22 cellular contexts compared by ENCODE assay signal in genomic region chr10:88725798-88726197, GRCh38. TPM values are rescaled to one million over a fixed set of nuclear protein-coding genes. Genes with fewer than 3 reads are reported as not detected.
DNase-seq lines count a peak whose midpoint lies in the region; ATAC-seq, FAIRE-seq and TF ChIP-seq lines count a peak whose summit lies in the region.
"Had no signal": no experiment of that assay in that cellular context is flagged by ENCODE, and none has a peak within 500 bp of the region (broad histone marks: within the 10 kb centered on the region; RNA-seq: fewer than 3 reads in every experiment).

No MANE protein-coding gene starts in this region.

- in situ Hi-C loops in brain microvascular endothelial cell (cut with HindIII; ENCODE audit: low pct_ligation_motif_present, low sequenced_read_pairs) = no loop called here

- H3K4me3 ChIP-seq in OCI-LY3 (ENCODE audit: low read length) (no peak overlapping the region), small intestine (ENCODE audit: low read depth in 1 of 2, low read length in 2 of 2) (no peak overlapping the region), brain microvascular endothelial cell (ENCODE audit: low read depth, low read length) (no peak overlapping the region)
- H3K4me3 ChIP-seq: A549, gastrocnemius medialis had no signal

- 0 to 10% (median 6%) methylated on average over 1 of the region's 1 CpG for WGBS in small intestine, 3 donors

- H3K9ac ChIP-seq in OCI-LY3 (ENCODE audit: low read length) = no peak overlapping the region

- ATAC-seq in HG03159 (IDR thresholded peaks at IDR 0.05; ENCODE audit: unreplicated experiment) (peak; percentile 56), foreskin keratinocyte (no peak)
- ATAC-seq: A549; activated CD8-positive, alpha-beta memory T cell treated with anti-CD3 and anti-CD28 coated beads, Interleukin-2, amount 10 ng/mL, durations not matched to agents 7 days and 5 days; gastrocnemius medialis; PC-3 had no signal

- H3K36me3 ChIP-seq in OCI-LY3 (replicated peaks; ENCODE audit: low read depth, low read length) (no peaks in the 10 kb centered on the region), small intestine (ENCODE audit: control insufficient read depth in 2 of 2, insufficient read depth in 2 of 2, low read length in 2 of 2) (no peaks in the 10 kb centered on the region), brain microvascular endothelial cell (replicated peaks) (no peaks in the 10 kb centered on the region)
- H3K36me3 ChIP-seq: gastrocnemius medialis had no signal

- H3K27ac ChIP-seq in OCI-LY3 (ENCODE audit: low read length) (no peak overlapping the region), small intestine (ENCODE audit: low read depth in 1 of 2, low read length in 1 of 2) (no peak overlapping the region), foreskin keratinocyte (no peak overlapping the region), brain microvascular endothelial cell (no peak overlapping the region)
- H3K27ac ChIP-seq: A549, gastrocnemius medialis had no signal

- peak; percentile 10 for DNase-seq in SIG-M5 treated with dmso at 0.1 percent for 504 hours (lab: John Stamatoyannopoulos, UW; ENCODE audit: unreplicated experiment)
- no peak for DNase-seq in SIG-M5 (lab: John Stamatoyannopoulos, UW)
- peak; percentile 22 for DNase-seq in small intestine
- no peak for DNase-seq in middle frontal gyrus (ENCODE audit: extremely low spot score, low spot score)
- DNase-seq in foreskin keratinocyte = no peak
- no peak for DNase-seq in brain microvascular endothelial cell
- DNase-seq: activated CD8-positive, alpha-beta memory T cell treated with anti-CD3 and anti-CD28 coated beads, Interleukin-2, amount 10 ng/mL, durations not matched to agents 7 days and 5 days; activated gamma-delta T cell treated with Interleukin-2 at 50 U/mL for 16 hours; CD8-positive, alpha-beta memory T cell; cortex of kidney; gastrocnemius medialis; NCI-H1105; NCI-H345; PC-3; posterior cingulate gyrus; stimulated activated naive CD4-positive, alpha-beta T cell had no signal

- H3K4me1 ChIP-seq in OCI-LY3 (ENCODE audit: low read length) (peaks cover 23% of the 10 kb centered on the region), small intestine (ENCODE audit: control insufficient read depth in 2 of 2, insufficient read depth in 1 of 2, low read depth in 1 of 2, low read length in 1 of 2) (peaks cover 0 to 2% of the 10 kb centered on the region in 2 donors), foreskin keratinocyte (no peaks in the 10 kb centered on the region)
- H3K4me1 ChIP-seq: A549, gastrocnemius medialis had no signal

- no peak overlapping the region for H2AFZ ChIP-seq in OCI-LY3 (ENCODE audit: low read depth, low read length)

- no peaks in the 10 kb centered on the region for H3K9me3 ChIP-seq in OCI-LY3 (ENCODE audit: insufficient read depth, low read length)
- H3K9me3 ChIP-seq in small intestine (ENCODE audit: control insufficient read depth, low read depth) = no peaks in the 10 kb centered on the region
- H3K9me3 ChIP-seq: A549, gastrocnemius medialis had no signal

- no peaks in the 10 kb centered on the region for H3K27me3 ChIP-seq in OCI-LY3 (ENCODE audit: low read depth, low read length)
- no peaks in the 10 kb centered on the region for H3K27me3 ChIP-seq in small intestine (ENCODE audit: control insufficient read depth in 2 of 2, insufficient read depth in 2 of 2, low read length in 2 of 2)
- H3K27me3 ChIP-seq in foreskin keratinocyte = peaks cover 9% of the 10 kb centered on the region
- no peaks in the 10 kb centered on the region for H3K27me3 ChIP-seq in brain microvascular endothelial cell (replicated peaks)
- H3K27me3 ChIP-seq: gastrocnemius medialis had no signal

- no peaks in the 10 kb centered on the region for H4K20me1 ChIP-seq in OCI-LY3 (ENCODE audit: insufficient read depth, low read length)

- TF ChIP-seq CTCF in OCI-LY3 (IDR thresholded peaks at IDR 0.05; ENCODE audit: low read depth, low read length) = no peak
- no peak for TF ChIP-seq CTCF in foreskin keratinocyte (conservative IDR thresholded peaks at IDR 0.05)
- TF ChIP-seq CTCF in brain microvascular endothelial cell (IDR thresholded peaks at IDR 0.05; ENCODE audit: low read depth, low read length, missing control alignments) = no peak

- no peaks in the 10 kb centered on the region for H3K79me2 ChIP-seq in OCI-LY3 (ENCODE audit: low read length)

- peak overlapping the region; percentile 43; the same call in 1 of the 2 replicates for H3K4me2 ChIP-seq in OCI-LY3 (ENCODE audit: low read length)
- H3K4me2 ChIP-seq: A549 had no signal

- FAIRE-seq in small intestine (lab: Jason Lieb, UNC) = no peak
- FAIRE-seq: A549 had no signal

RNA-seq across cellular contexts. Expression of gene LIPK, which starts 19.7 kb away (rescaled TPM):
- not detected for polyA plus RNA-seq in small intestine
- not detected in 2 replicates for total RNA-seq in foreskin keratinocyte
- polyA plus RNA-seq in foreskin keratinocyte = not detected in 2 replicates
- total RNA-seq: activated CD8-positive, alpha-beta memory T cell treated with anti-CD3 and anti-CD28 coated beads, Interleukin-2, amount 10 ng/mL, durations not matched to agents 7 days and 5 days; CD8-positive, alpha-beta memory T cell; gastrocnemius medialis; liver; myocyte; PC-3; ureter had no signal
- polyA plus RNA-seq: CD8-positive, alpha-beta memory T cell; liver had no signal

RNA-seq across cellular contexts. Expression of gene LIPN, which starts 34.0 kb away (rescaled TPM):
- polyA plus RNA-seq in small intestine (under 1 TPM in 1 of 3 donors, not detected in 2; 0.04 TPM), foreskin keratinocyte (not detected in 2 replicates)
- not detected in 2 replicates for total RNA-seq in foreskin keratinocyte
- total RNA-seq: activated CD8-positive, alpha-beta memory T cell treated with anti-CD3 and anti-CD28 coated beads, Interleukin-2, amount 10 ng/mL, durations not matched to agents 7 days and 5 days; CD8-positive, alpha-beta memory T cell; gastrocnemius medialis; myocyte; PC-3; ureter had no signal
- polyA plus RNA-seq: A549; CD8-positive, alpha-beta memory T cell had no signal

Comparison
In these comparisons a context has a peak if more than half of its experiments do, and no peak if none do; other contexts are left out.
1. DNase-seq: peak in SIG-M5 treated with dmso at 0.1 percent for 504 hours (single experiment) and small intestine (single experiment); none in SIG-M5 (single experiment), middle frontal gyrus (single experiment), foreskin keratinocyte (0 of 2) and brain microvascular endothelial cell (single experiment).